Comparison of ENCODE assay signal across 8 cellular contexts in the genomic region with DNA sequence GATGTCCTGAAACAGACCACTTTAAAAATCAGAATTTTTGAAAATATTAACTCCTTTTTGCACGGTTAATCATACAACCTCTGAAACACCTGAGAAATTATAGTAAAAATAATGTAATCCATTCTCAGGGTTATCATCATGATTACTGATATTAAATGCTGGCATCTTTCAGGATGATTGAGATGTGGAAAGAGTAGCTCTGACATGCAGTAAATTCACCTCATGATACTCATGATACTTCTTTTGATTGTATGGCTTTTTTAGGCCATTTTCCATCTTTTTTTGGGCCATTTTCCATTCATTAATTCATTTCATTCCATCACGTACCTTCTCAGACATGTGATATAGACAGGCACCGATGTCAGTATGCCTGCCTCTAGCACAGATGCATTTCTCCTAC.
"Had no signal": no experiment of that assay in that cellular context is flagged by ENCODE, and none has a peak within 500 bp of the region (broad histone marks: within the 10 kb centered on the region; RNA-seq: fewer than 3 reads in every experiment).

No MANE protein-coding gene starts in this region.

- H3K27ac ChIP-seq: GM23248 had no signal

- H3K4me2 ChIP-seq: GM23338 had no signal

- H3K9me3 Mint-ChIP-seq: GM23338, H9 had no signal

- H3K4me1 Mint-ChIP-seq: GM23338, H9 had no signal

- H2AFZ ChIP-seq: GM23248, GM23338 had no signal

- H3K4me3 Mint-ChIP-seq: GM23338, H9, HFFc6 had no signal

- H3K4me3 ChIP-seq: GM23248, GM23338, HAP-1 had no signal

- H3K27ac Mint-ChIP-seq: GM23338, H9, HFFc6 had no signal

- H3K9ac ChIP-seq: GM23248 had no signal

- H3K36me3 ChIP-seq: HAP-1 had no signal

- H3K9me3 ChIP-seq: HAP-1 had no signal

- DNase-seq: GM23248, GOT3, H7, H9, HCEC 1CT, HFFc6 had no signal
